ENCODE assay signal across 8 cellular contexts in the genomic region with DNA sequence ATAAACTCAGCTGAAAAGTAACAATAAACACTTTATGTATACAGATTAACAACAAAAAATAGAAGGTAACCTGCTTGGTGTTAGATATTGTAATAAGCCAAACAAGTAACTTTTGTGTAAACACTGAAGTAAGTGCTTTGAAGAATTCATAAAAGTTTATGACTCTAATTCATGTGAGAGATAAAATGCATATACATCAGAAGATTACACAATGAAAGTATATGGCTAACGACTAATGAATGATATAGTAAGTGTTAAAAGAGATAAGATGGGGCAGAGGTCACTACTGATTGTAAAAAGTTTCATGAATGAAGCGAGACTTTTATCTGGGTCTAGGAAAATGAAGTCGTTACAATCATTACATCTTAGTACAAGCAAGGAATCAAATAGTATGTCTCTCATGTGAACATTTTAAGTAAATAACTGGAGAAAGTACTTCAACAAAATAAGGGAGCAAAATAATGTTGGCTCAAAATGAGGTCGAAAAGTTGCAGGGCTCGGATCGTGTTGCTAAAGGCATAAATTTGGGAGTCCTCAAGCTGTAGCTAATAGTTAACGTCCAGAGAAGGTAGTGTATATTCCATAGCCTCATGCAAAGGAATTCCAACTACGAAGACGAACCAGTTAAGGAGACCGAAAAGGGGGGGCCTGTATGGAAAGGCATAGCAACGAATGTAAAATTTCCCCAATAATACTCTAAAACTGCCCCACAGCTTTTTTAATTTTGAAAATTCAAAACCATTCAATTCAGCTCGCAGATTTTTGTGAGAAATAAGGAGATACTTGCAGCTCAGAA. TPM values are rescaled to one million over a fixed set of nuclear protein-coding genes. Genes with fewer than 3 reads are reported as not detected.
DNase-seq lines count a peak whose midpoint lies in the region; TF ChIP-seq lines count a peak whose summit lies in the region.

No MANE protein-coding gene starts in this region.

- no peaks in the 10 kb centered on the region; the same call in 1 of the 2 replicates for H3K36me3 ChIP-seq in iPS DF 6.9 (ENCODE audit: control insufficient read depth, insufficient read depth, low read length)
- H3K36me3 ChIP-seq in smooth muscle cell (ENCODE audit: low read depth): peaks cover 6% of the 10 kb centered on the region

- peak overlapping the region; percentile 95 for H3K4me3 Mint-ChIP-seq in T-helper 2 cell treated with Interferon-gamma antibody and Interleukin-4, amounts not matched to agents 5 μg/mL and 100 μg/mL, for 36 hours
- peak overlapping the region; percentile 92 for H3K4me3 Mint-ChIP-seq in activated CD4-positive, alpha-beta memory T cell treated with anti-CD3 and anti-CD28 coated beads, Interleukin-2, amount 10 ng/mL, durations not matched to agents 7 days and 5 days

- peaks cover 10% of the 10 kb centered on the region for H4K20me1 ChIP-seq in smooth muscle cell (ENCODE audit: low read depth)

- peaks cover 38% of the 10 kb centered on the region for H3K36me3 Mint-ChIP-seq in T-helper 2 cell treated with Interferon-gamma antibody and Interleukin-4, amounts not matched to agents 5 μg/mL and 100 μg/mL, for 36 hours (ENCODE audit: low read depth)
- H3K36me3 Mint-ChIP-seq in activated CD4-positive, alpha-beta memory T cell treated with anti-CD3 and anti-CD28 coated beads, Interleukin-2, amount 10 ng/mL, durations not matched to agents 7 days and 5 days (ENCODE audit: low read depth): peaks cover 20% of the 10 kb centered on the region

- H3K4me2 ChIP-seq in smooth muscle cell: peak overlapping the region; percentile 97

- H3K27ac Mint-ChIP-seq in T-helper 2 cell treated with Interferon-gamma antibody and Interleukin-4, amounts not matched to agents 5 μg/mL and 100 μg/mL, for 36 hours: peak overlapping the region; percentile 100
- peak overlapping the region; percentile 96 for H3K27ac Mint-ChIP-seq in activated CD4-positive, alpha-beta memory T cell treated with anti-CD3 and anti-CD28 coated beads, Interleukin-2, amount 10 ng/mL, durations not matched to agents 7 days and 5 days

- no peak for DNase-seq in T-helper 2 cell treated with Interferon-gamma antibody and Interleukin-4, amounts not matched to agents 5 μg/mL and 100 μg/mL, for 36 hours (ENCODE audit: low spot score)
- no peak for DNase-seq in T-helper 2 cell
- DNase-seq in activated CD4-positive, alpha-beta memory T cell treated with anti-CD3 and anti-CD28 coated beads, Interleukin-2, amount 10 ng/mL, durations not matched to agents 7 days and 5 days: no peak
- no peak for DNase-seq in iPS DF 6.9 (ENCODE audit: low read depth, low spot score)
- DNase-seq in smooth muscle cell (lab: John Stamatoyannopoulos, UW; ENCODE audit: unreplicated experiment): no peak
- DNase-seq in NCI-H2196 (lab: John Stamatoyannopoulos, UW; ENCODE audit: unreplicated experiment): no peak
- DNase-seq in middle frontal gyrus (ENCODE audit: extremely low spot score, low spot score): no peak
- no peak for DNase-seq in effector CD8-positive, alpha-beta T cell (lab: John Stamatoyannopoulos, UW)

- peak overlapping the region; percentile 96 for H2AFZ ChIP-seq in smooth muscle cell (ENCODE audit: low read depth)

- peak overlapping the region; percentile 87 for H3K9ac ChIP-seq in smooth muscle cell (ENCODE audit: low read depth)

- H3K9me3 Mint-ChIP-seq in T-helper 2 cell treated with Interferon-gamma antibody and Interleukin-4, amounts not matched to agents 5 μg/mL and 100 μg/mL, for 36 hours: no peaks in the 10 kb centered on the region
- H3K9me3 Mint-ChIP-seq in activated CD4-positive, alpha-beta memory T cell treated with anti-CD3 and anti-CD28 coated beads, Interleukin-2, amount 10 ng/mL, durations not matched to agents 7 days and 5 days: no peaks in the 10 kb centered on the region

- H3K9me3 ChIP-seq in iPS DF 6.9 (ENCODE audit: control insufficient read depth, insufficient read depth, low read length): no peaks in the 10 kb centered on the region
- no peaks in the 10 kb centered on the region for H3K9me3 ChIP-seq in smooth muscle cell (replicated peaks; ENCODE audit: low read depth)

- H3K4me1 Mint-ChIP-seq in T-helper 2 cell treated with Interferon-gamma antibody and Interleukin-4, amounts not matched to agents 5 μg/mL and 100 μg/mL, for 36 hours (ENCODE audit: low read depth): peaks cover 35% of the 10 kb centered on the region
- H3K4me1 Mint-ChIP-seq in activated CD4-positive, alpha-beta memory T cell treated with anti-CD3 and anti-CD28 coated beads, Interleukin-2, amount 10 ng/mL, durations not matched to agents 7 days and 5 days: peaks cover 38% of the 10 kb centered on the region

- H3K79me2 ChIP-seq in smooth muscle cell (ENCODE audit: low read depth): peaks cover 4% of the 10 kb centered on the region

- WGBS in iPS DF 6.9 (ENCODE audit: insufficient coverage, insufficient read length): no CpG with 5 or more reads among the region's 12 CpGs
- WGBS in smooth muscle cell (ENCODE audit: low lambda C conversion rate): 6% methylated on average over 12 of the region's 12 CpGs

- H3K4me3 ChIP-seq in iPS DF 6.9 (ENCODE audit: low read length): peak overlapping the region; percentile 86; the same call in 1 of the 2 replicates
- H3K4me3 ChIP-seq in smooth muscle cell: peak overlapping the region; percentile 94

- H3K27me3 ChIP-seq in iPS DF 6.9 (ENCODE audit: control insufficient read depth, insufficient read depth, low read length) (no peaks in the 10 kb centered on the region), smooth muscle cell (ENCODE audit: low read depth) (no peaks in the 10 kb centered on the region)

- POLR2A ChIA-PET in activated CD4-positive, alpha-beta memory T cell treated with anti-CD3 and anti-CD28 coated beads, Interleukin-2, amount 10 ng/mL, durations not matched to agents 7 days and 5 days (lab: Charles Lee): interaction anchor here (0.9 to 4.3 kb wide), 4 partner anchors 11 to 548 kb away, joined by 3 to 34 read pairs (median 12); partner anchors contain the start of genes CEP152, EID1 and MYEF2

- H3K27me3 Mint-ChIP-seq in T-helper 2 cell treated with Interferon-gamma antibody and Interleukin-4, amounts not matched to agents 5 μg/mL and 100 μg/mL, for 36 hours (ENCODE audit: low read depth): no peaks in the 10 kb centered on the region
- H3K27me3 Mint-ChIP-seq in activated CD4-positive, alpha-beta memory T cell treated with anti-CD3 and anti-CD28 coated beads, Interleukin-2, amount 10 ng/mL, durations not matched to agents 7 days and 5 days: no peaks in the 10 kb centered on the region

- H3K4me1 ChIP-seq in iPS DF 6.9 (ENCODE audit: control insufficient read depth, insufficient read depth, low read length) (no peaks in the 10 kb centered on the region), smooth muscle cell (ENCODE audit: low read depth) (peaks cover 22% of the 10 kb centered on the region)

- TF ChIP-seq CTCF in smooth muscle cell (IDR thresholded peaks at IDR 0.05; ENCODE audit: borderline replicate concordance, insufficient read depth, poor library complexity, severe bottlenecking): no peak

- no peaks in the 10 kb centered on the region for H3F3A ChIP-seq in smooth muscle cell (ENCODE audit: low read depth)

- CTCF ChIA-PET in activated CD4-positive, alpha-beta memory T cell treated with anti-CD3 and anti-CD28 coated beads, Interleukin-2, amount 10 ng/mL, durations not matched to agents 7 days and 5 days (lab: Charles Lee): interaction anchor here (0.7 to 0.8 kb wide), 2 partner anchors 26 to 45 kb away, joined by 3 to 4 read pairs; no protein-coding TSS in a partner anchor

- no peak overlapping the region for H3K27ac ChIP-seq in iPS DF 6.9 (ENCODE audit: low read length)
- peak overlapping the region; percentile 2 for H3K27ac ChIP-seq in smooth muscle cell (ENCODE audit: low read depth)

RNA-seq across cellular contexts. Expression of gene DUT, which starts 1.0 kb away (rescaled TPM):
- total RNA-seq in activated CD4-positive, alpha-beta memory T cell treated with anti-CD3 and anti-CD28 coated beads, Interleukin-2, amount 10 ng/mL, durations not matched to agents 7 days and 5 days: 100 to 1,000 TPM; 267 to 282 TPM
- total RNA-seq in smooth muscle cell: 80.4 and 94.6 TPM in 2 replicates
- 100 and 116 TPM in 2 replicates for polyA plus RNA-seq in smooth muscle cell
